ENCODE assay signal across 2 cellular contexts in genomic region chr12:101663298-101663697, GRCh38.
A peak's percentile ranks its signal among the peaks of the same experiment; 100 is the strongest.
TF ChIP-seq lines count a peak whose summit lies in the region.

No MANE protein-coding gene starts in this region.

TF ChIP-seq in HepG2, 621 proteins besides CTCF, POLR2A, EP300 and RAD21:
- no peak for TF ChIP-seq ZNF841 (CRISPR knock-in tag; IDR thresholded peaks at IDR 0.05; ENCODE audit: borderline replicate concordance)
- TF ChIP-seq STAG1 (CRISPR knock-in tag; IDR thresholded peaks at IDR 0.05): peak; percentile 7; the same call in 1 of the 2 replicates
- no peak for TF ChIP-seq SP1 (IDR thresholded peaks at IDR 0.05)
- TF ChIP-seq SP1 (CRISPR knock-in tag; IDR thresholded peaks at IDR 0.05): no peak

TF ChIP-seq in H1, 55 proteins besides CTCF, POLR2A, EP300 and RAD21:
- TF ChIP-seq SAP30 (IDR thresholded peaks at IDR 0.05; ENCODE audit: insufficient read depth, insufficient replicate concordance, low read length): no peak
- no peak for TF ChIP-seq CHD1 (IDR thresholded peaks at IDR 0.05; ENCODE audit: low read depth, low read length)
- no peak for TF ChIP-seq GABPA (IDR thresholded peaks at IDR 0.05; ENCODE audit: borderline replicate concordance, insufficient read depth, low read length)
- no peak for TF ChIP-seq TAF7 (optimal IDR thresholded peaks at IDR 0.05; ENCODE audit: borderline replicate concordance, low read depth, low read length)
TF ChIP-seq in H1: peak in this region for 0.
